In the genomic region with DNA sequence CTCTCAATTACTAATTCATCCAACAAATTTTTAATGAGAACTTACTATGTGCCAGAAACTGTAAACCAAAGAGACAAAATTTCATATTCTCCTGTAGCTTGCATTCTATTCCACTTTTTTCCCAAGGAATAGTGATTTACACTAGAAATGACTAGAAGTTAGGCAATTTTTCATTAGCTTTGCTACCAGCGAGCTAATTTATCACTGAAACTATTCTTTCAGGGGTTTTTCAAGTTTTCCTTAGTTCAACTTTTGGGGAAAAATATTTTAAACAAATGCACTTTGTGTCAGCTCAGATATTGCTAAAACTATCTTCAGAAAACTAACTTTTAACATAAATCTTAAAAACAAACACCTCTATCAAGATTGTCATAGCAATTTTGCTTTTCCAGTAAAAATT, we compare ENCODE assay signal across 1 cellular context.
TF ChIP-seq lines count a peak whose summit lies in the region.

No MANE protein-coding gene starts in this region.

TF ChIP-seq in HepG2, 621 proteins besides CTCF, POLR2A, EP300 and RAD21:
- TF ChIP-seq ZNF530 (CRISPR knock-in tag; IDR thresholded peaks at IDR 0.05; ENCODE audit: low read depth) (no peak), ZNF75D (CRISPR knock-in tag; IDR thresholded peaks at IDR 0.05; ENCODE audit: borderline replicate concordance) (no peak), HNF4A (CRISPR knock-in tag; IDR thresholded peaks at IDR 0.05) (no peak), ZBTB37 (CRISPR knock-in tag; IDR thresholded peaks at IDR 0.05) (no peak), ZNF264 (CRISPR knock-in tag; IDR thresholded peaks at IDR 0.05) (no peak), GATA4 (IDR thresholded peaks at IDR 0.05; ENCODE audit: borderline replicate concordance, low read depth) (no peak), REXO4 (CRISPR knock-in tag; IDR thresholded peaks at IDR 0.05; ENCODE audit: borderline replicate concordance) (no peak), HOXA5 (CRISPR knock-in tag; IDR thresholded peaks at IDR 0.05) (no peak)
